Comparison of ENCODE assay signal across 15 cellular contexts in genomic region chr1:157194739-157195520, GRCh38.
"Had no signal": no experiment of that assay in that cellular context is flagged by ENCODE, and none has a peak within 500 bp of the region (broad histone marks: within the 10 kb centered on the region; RNA-seq: fewer than 3 reads in every experiment).

No MANE protein-coding gene starts in this region.

- H3K27ac Mint-ChIP-seq: activated CD4-positive, alpha-beta T cell treated with anti-CD3 and anti-CD28 coated beads, Interleukin-2, amount 10 ng/mL, durations not matched to agents 24 days and 14 days; activated CD8-positive, alpha-beta T cell treated with anti-CD3 and anti-CD28 coated beads, Interleukin-2, amount 10 ng/mL, durations not matched to agents 7 days and 5 days; activated naive CD8-positive, alpha-beta T cell treated with anti-CD3 and anti-CD28 coated beads, Interleukin-2, amount 10 ng/mL, durations not matched to agents 7 days and 5 days; stimulated activated effector memory CD8-positive, alpha-beta T cell treated with anti-CD3 and anti-CD28 coated beads, Interleukin-12 subunit alpha, Interleukin-12 subunit beta, amount 100 ng/mL, for 72 hours had no signal

- H3K36me3 Mint-ChIP-seq: activated naive CD8-positive, alpha-beta T cell treated with anti-CD3 and anti-CD28 coated beads, Interleukin-2, amount 10 ng/mL, durations not matched to agents 7 days and 5 days; stimulated activated effector memory CD8-positive, alpha-beta T cell treated with anti-CD3 and anti-CD28 coated beads, Interleukin-12 subunit alpha, Interleukin-12 subunit beta, amount 100 ng/mL, for 72 hours had no signal

- H3K4me3 Mint-ChIP-seq: activated CD4-positive, alpha-beta T cell treated with anti-CD3 and anti-CD28 coated beads, Interleukin-2, amount 10 ng/mL, durations not matched to agents 24 days and 14 days; activated CD8-positive, alpha-beta T cell treated with anti-CD3 and anti-CD28 coated beads, Interleukin-2, amount 10 ng/mL, durations not matched to agents 7 days and 5 days; activated naive CD8-positive, alpha-beta T cell treated with anti-CD3 and anti-CD28 coated beads, Interleukin-2, amount 10 ng/mL, durations not matched to agents 7 days and 5 days; neural crest cell; stimulated activated effector memory CD8-positive, alpha-beta T cell treated with anti-CD3 and anti-CD28 coated beads, Interleukin-12 subunit alpha, Interleukin-12 subunit beta, amount 100 ng/mL, for 72 hours had no signal

- DNase-seq: activated CD4-positive, alpha-beta T cell treated with anti-CD3 and anti-CD28 coated beads, Interleukin-2, amount 10 ng/mL, durations not matched to agents 24 days and 14 days; activated CD4-positive, CD25-positive, alpha-beta regulatory T cell; activated CD8-positive, alpha-beta T cell treated with anti-CD3 and anti-CD28 coated beads, Interleukin-2, amount 10 ng/mL, durations not matched to agents 7 days and 5 days; activated naive CD8-positive, alpha-beta T cell treated with anti-CD3 and anti-CD28 coated beads, Interleukin-2, amount 10 ng/mL, durations not matched to agents 7 days and 5 days; brain microvascular endothelial cell; erythroblast; lower lobe of right lung; ovary; SJCRH30; substantia nigra; SW 1271 had no signal

- H3K36me3 ChIP-seq: brain microvascular endothelial cell, gastroesophageal sphincter, lower lobe of right lung, ovary, SJCRH30, tibial nerve had no signal

- ATAC-seq: activated CD8-positive, alpha-beta T cell treated with anti-CD3 and anti-CD28 coated beads, Interleukin-2, amount 10 ng/mL, durations not matched to agents 7 days and 5 days; gastroesophageal sphincter; lower lobe of right lung had no signal

- H3K9me3 ChIP-seq: gastroesophageal sphincter, lower lobe of right lung, ovary, SJCRH30, tibial nerve had no signal

- H3K9me3 Mint-ChIP-seq: activated CD4-positive, alpha-beta T cell treated with anti-CD3 and anti-CD28 coated beads, Interleukin-2, amount 10 ng/mL, durations not matched to agents 24 days and 14 days; activated naive CD8-positive, alpha-beta T cell treated with anti-CD3 and anti-CD28 coated beads, Interleukin-2, amount 10 ng/mL, durations not matched to agents 7 days and 5 days; neural crest cell; stimulated activated effector memory CD8-positive, alpha-beta T cell treated with anti-CD3 and anti-CD28 coated beads, Interleukin-12 subunit alpha, Interleukin-12 subunit beta, amount 100 ng/mL, for 72 hours had no signal

- H3K27ac ChIP-seq: brain microvascular endothelial cell, gastroesophageal sphincter, lower lobe of right lung, ovary, SJCRH30, tibial nerve had no signal

- H3K4me3 ChIP-seq: gastroesophageal sphincter, lower lobe of right lung, ovary, SJCRH30, tibial nerve had no signal

- H3K4me1 ChIP-seq: gastroesophageal sphincter, lower lobe of right lung, SJCRH30 had no signal

- H3K27me3 ChIP-seq: ovary had no signal
